1 cellular context compared by ENCODE assay signal in genomic region chr14:92630367-92630766, GRCh38.
TF ChIP-seq lines count a peak whose summit lies in the region.

No MANE protein-coding gene starts in this region.

TF ChIP-seq in H1, 55 proteins besides CTCF, POLR2A, EP300 and RAD21 (continued from another document):
- no peak for TF ChIP-seq KDM5A (IDR thresholded peaks at IDR 0.05; ENCODE audit: low read length)
- no peak for TF ChIP-seq SIX5 (IDR thresholded peaks at IDR 0.05; ENCODE audit: low read depth, low read length)
- no peak for TF ChIP-seq RBBP5 (IDR thresholded peaks at IDR 0.05; ENCODE audit: borderline replicate concordance, low read depth, low read length)
- no peak for TF ChIP-seq MAX (IDR thresholded peaks at IDR 0.05)
- TF ChIP-seq ASH2L (IDR thresholded peaks at IDR 0.05; ENCODE audit: low read length): no peak
- TF ChIP-seq CHD7 (IDR thresholded peaks at IDR 0.05; ENCODE audit: insufficient replicate concordance, low read length): no peak
- no peak for TF ChIP-seq ATF2 (IDR thresholded peaks at IDR 0.05; ENCODE audit: low read length)
